23 cellular contexts compared by ENCODE assay signal in the genomic region with DNA sequence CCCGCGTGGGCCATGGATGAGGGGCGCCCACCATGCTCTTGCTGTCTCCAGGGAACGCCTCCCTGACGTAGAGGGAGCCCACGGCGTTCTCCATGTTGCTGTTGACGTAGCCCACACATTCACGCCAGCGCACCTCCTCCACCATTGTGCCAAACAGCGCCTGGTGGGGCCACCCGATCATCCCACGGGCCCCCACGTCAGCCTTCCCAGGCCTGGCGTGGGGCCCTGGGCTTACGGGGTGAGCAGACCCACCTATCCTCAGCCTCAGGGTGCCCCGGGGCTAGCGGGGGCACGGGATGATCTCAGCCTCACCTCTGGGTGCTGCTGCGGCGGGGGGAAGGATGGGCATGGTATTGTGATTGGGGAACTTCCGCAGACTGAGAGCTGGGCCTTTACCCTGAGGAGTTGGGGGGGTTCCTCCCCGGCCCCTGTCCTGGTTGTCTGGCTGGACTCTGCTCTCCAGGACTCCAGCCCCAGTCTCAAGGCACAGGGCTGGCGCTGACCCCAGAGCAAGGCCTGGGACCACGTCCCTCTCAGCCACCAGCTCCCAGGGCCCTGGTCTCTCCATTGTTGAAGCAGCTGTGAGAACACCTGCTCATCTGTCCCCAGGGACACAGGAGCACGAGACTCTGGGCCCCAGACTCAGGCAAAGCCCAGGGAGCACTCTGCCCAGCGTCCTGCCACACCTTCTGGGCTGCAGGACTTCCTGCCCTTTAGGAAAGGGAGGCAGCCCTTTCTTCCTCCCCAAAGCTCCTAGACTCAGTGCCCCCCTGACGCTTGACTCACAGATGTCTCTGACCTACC. TPM values are rescaled to one million over a fixed set of nuclear protein-coding genes. Genes with fewer than 3 reads are reported as not detected.
DNase-seq lines count a peak whose midpoint lies in the region; ATAC-seq, FAIRE-seq and TF ChIP-seq lines count a peak whose summit lies in the region.
"Had no signal": no experiment of that assay in that cellular context is flagged by ENCODE, and none has a peak within 500 bp of the region (broad histone marks: within the 10 kb centered on the region; RNA-seq: fewer than 3 reads in every experiment).

No MANE protein-coding gene starts in this region.

- intact Hi-C loops in breast epithelium (cut with DNase I; ENCODE audit: low total_unique reads) = no loop called here

- H3K4me1 Mint-ChIP-seq in nephron progenitor cell = peaks cover 10% of the 10 kb centered on the region

- H4K20me1 ChIP-seq in BLaER1 treated with 17β-estradiol and CSF1 and Interleukin-3, amounts not matched to agents 10 nM and 100 nM = peaks cover 0 to 23% (median 14%) of the 10 kb centered on the region in 11 experiments; a peak in 12 of 22 replicates

- H3K4me1 ChIP-seq in BLaER1 treated with 17β-estradiol and CSF1 and Interleukin-3, amounts not matched to agents 10 nM and 100 nM = peaks cover 36 to 57% (median 50%) of the 10 kb centered on the region in 10 experiments
- no peaks in the 10 kb centered on the region for H3K4me1 ChIP-seq in breast epithelium
- H3K4me1 ChIP-seq: psoas muscle had no signal

- TF ChIP-seq CTCF in nephron progenitor cell (IDR thresholded peaks at IDR 0.05) = no peak
- TF ChIP-seq CTCF in breast epithelium (IDR thresholded peaks at IDR 0.05) = no peak

- H3K9ac ChIP-seq in BLaER1 treated with 17β-estradiol and CSF1 and Interleukin-3, amounts not matched to agents 10 nM and 100 nM = peak overlapping the region in 1 of 11 experiments; percentile 18; a peak in 1 of 22 replicates

- DNase-seq in NCI-H1092 treated with DMSO at 0.1 percent for 48 hours (lab: John Stamatoyannopoulos, UW) (peak; percentile 2), NCI-H1092 (lab: John Stamatoyannopoulos, UW) (no peak), NCI-H69 (lab: John Stamatoyannopoulos, UW) (peak; percentile 68), nephron progenitor cell (peak; percentile 2), H54 (ENCODE audit: insufficient read length, low spot score) (no peak), breast epithelium (ENCODE audit: low spot score in 2 of 2) (no peak)
- DNase-seq: activated CD4-positive, alpha-beta memory T cell treated with anti-CD3 and anti-CD28 coated beads, Interleukin-2, amount 10 ng/mL, durations not matched to agents 7 days and 5 days; activated T-cell treated with anti-CD3 and anti-CD28 coated beads, Interleukin-2, amount 50 U/mL, for 24 hours; C1 segment of cervical spinal cord; DND-41; mesenchymal stem cell; NCI-H2081; psoas muscle had no signal

- H3K36me3 Mint-ChIP-seq in nephron progenitor cell (ENCODE audit: low read depth) = no peaks in the 10 kb centered on the region
- H3K36me3 Mint-ChIP-seq: naive thymus-derived CD8-positive, alpha-beta T cell had no signal

- H3K27me3 Mint-ChIP-seq in nephron progenitor cell (ENCODE audit: low read depth, poor library complexity) = peaks cover 29% of the 10 kb centered on the region
- H3K27me3 Mint-ChIP-seq: activated T-cell treated with anti-CD3 and anti-CD28 coated beads, Interleukin-2, amount 50 U/mL, for 24 hours had no signal

- no peaks in the 10 kb centered on the region for H3K36me3 ChIP-seq in BLaER1 treated with 17β-estradiol and CSF1 and Interleukin-3, amounts not matched to agents 10 nM and 100 nM
- H3K36me3 ChIP-seq in breast epithelium = no peaks in the 10 kb centered on the region

- TF ChIP-seq POLR2A in H54 (IDR thresholded peaks at IDR 0.05; ENCODE audit: low read depth, low read length) = no peak
- TF ChIP-seq POLR2A in breast epithelium (IDR thresholded peaks at IDR 0.05) = no peak

- peaks cover 21 to 62% (median 37%) of the 10 kb centered on the region in 11 experiments; a peak in 21 of 22 replicates for H3K27me3 ChIP-seq in BLaER1 treated with 17β-estradiol and CSF1 and Interleukin-3, amounts not matched to agents 10 nM and 100 nM
- peaks cover 0 to 4% of the 10 kb centered on the region in 2 donors for H3K27me3 ChIP-seq in breast epithelium

- no peak for ATAC-seq in GM19452 (IDR thresholded peaks at IDR 0.05; ENCODE audit: unreplicated experiment)
- ATAC-seq: naive thymus-derived CD8-positive, alpha-beta T cell; psoas muscle had no signal

- H3K9me3 Mint-ChIP-seq in nephron progenitor cell = peaks cover 13% of the 10 kb centered on the region
- H3K9me3 Mint-ChIP-seq: activated CD4-positive, alpha-beta memory T cell treated with anti-CD3 and anti-CD28 coated beads, Interleukin-2, amount 10 ng/mL, durations not matched to agents 7 days and 5 days had no signal

- peak overlapping the region; percentile 57 to 89 (median 78) for H3K4me2 ChIP-seq in BLaER1 treated with 17β-estradiol and CSF1 and Interleukin-3, amounts not matched to agents 10 nM and 100 nM

- H3K9me3 ChIP-seq in BLaER1 treated with 17β-estradiol and CSF1 and Interleukin-3, amounts not matched to agents 10 nM and 100 nM (replicated peaks in 1 of 11) = peaks cover 0 to 17% (median 9%) of the 10 kb centered on the region in 11 experiments; a peak in 16 of 22 replicates
- peaks cover 0 to 10% of the 10 kb centered on the region in 2 donors for H3K9me3 ChIP-seq in breast epithelium
- H3K9me3 ChIP-seq: psoas muscle had no signal

- no peak overlapping the region for H3K4me3 Mint-ChIP-seq in nephron progenitor cell
- H3K4me3 Mint-ChIP-seq: activated CD4-positive, alpha-beta memory T cell treated with anti-CD3 and anti-CD28 coated beads, Interleukin-2, amount 10 ng/mL, durations not matched to agents 7 days and 5 days; activated T-cell treated with anti-CD3 and anti-CD28 coated beads, Interleukin-2, amount 50 U/mL, for 24 hours; IgD-negative memory B cell; naive thymus-derived CD8-positive, alpha-beta T cell had no signal

- no peak overlapping the region for H3K4me3 ChIP-seq in BLaER1 treated with 17β-estradiol and CSF1 and Interleukin-3, amounts not matched to agents 10 nM and 100 nM
- no peak overlapping the region for H3K4me3 ChIP-seq in breast epithelium
- H3K4me3 ChIP-seq: psoas muscle had no signal

- FAIRE-seq in H54 (lab: Jason Lieb, UNC) = no peak
- FAIRE-seq: A204.1, astrocyte, GM19239, keratinocyte had no signal

- H3K27ac ChIP-seq in BLaER1 treated with 17β-estradiol and CSF1 and Interleukin-3, amounts not matched to agents 10 nM and 100 nM = no peak overlapping the region
- no peak overlapping the region for H3K27ac ChIP-seq in breast epithelium
- H3K27ac ChIP-seq: HL-60, psoas muscle, RWPE1 had no signal

- no peak overlapping the region for H3K27ac Mint-ChIP-seq in nephron progenitor cell
- H3K27ac Mint-ChIP-seq: activated CD4-positive, alpha-beta memory T cell treated with anti-CD3 and anti-CD28 coated beads, Interleukin-2, amount 10 ng/mL, durations not matched to agents 7 days and 5 days; activated T-cell treated with anti-CD3 and anti-CD28 coated beads, Interleukin-2, amount 50 U/mL, for 24 hours had no signal

RNA-seq across cellular contexts. Expression of gene PRXL2B, which starts 10.2 kb away (rescaled TPM):
- total RNA-seq in breast epithelium = 10 to 100 TPM in 2 of 3 donors, 1 to 10 TPM in 1; 4.8 to 15.8 (median 14.4) TPM

RNA-seq across cellular contexts. Expression of gene MMEL1, which starts 36.1 kb away (rescaled TPM):
- total RNA-seq in breast epithelium = 10 to 100 TPM in 1 of 3 donors, 1 to 10 TPM in 1, not detected in 1; 9.2 to 12.7 TPM
- total RNA-seq: astrocyte had no signal

RNA-seq across cellular contexts. Expression of gene TNFRSF14, which starts 40.6 kb away (rescaled TPM):
- 10 to 100 TPM; 55.8 to 75.8 (median 67.8) TPM for total RNA-seq in breast epithelium

Comparison
In these comparisons a context has a peak if more than half of its experiments do, and no peak if none do; other contexts are left out.
1. DNase-seq: peak in NCI-H1092 treated with DMSO at 0.1 percent for 48 hours (single experiment), NCI-H69 (single experiment) and nephron progenitor cell (single experiment); none in NCI-H1092 (single experiment), H54 (single experiment) and breast epithelium (0 of 2).